ENCODE assay signal across 8 cellular contexts in the genomic region with DNA sequence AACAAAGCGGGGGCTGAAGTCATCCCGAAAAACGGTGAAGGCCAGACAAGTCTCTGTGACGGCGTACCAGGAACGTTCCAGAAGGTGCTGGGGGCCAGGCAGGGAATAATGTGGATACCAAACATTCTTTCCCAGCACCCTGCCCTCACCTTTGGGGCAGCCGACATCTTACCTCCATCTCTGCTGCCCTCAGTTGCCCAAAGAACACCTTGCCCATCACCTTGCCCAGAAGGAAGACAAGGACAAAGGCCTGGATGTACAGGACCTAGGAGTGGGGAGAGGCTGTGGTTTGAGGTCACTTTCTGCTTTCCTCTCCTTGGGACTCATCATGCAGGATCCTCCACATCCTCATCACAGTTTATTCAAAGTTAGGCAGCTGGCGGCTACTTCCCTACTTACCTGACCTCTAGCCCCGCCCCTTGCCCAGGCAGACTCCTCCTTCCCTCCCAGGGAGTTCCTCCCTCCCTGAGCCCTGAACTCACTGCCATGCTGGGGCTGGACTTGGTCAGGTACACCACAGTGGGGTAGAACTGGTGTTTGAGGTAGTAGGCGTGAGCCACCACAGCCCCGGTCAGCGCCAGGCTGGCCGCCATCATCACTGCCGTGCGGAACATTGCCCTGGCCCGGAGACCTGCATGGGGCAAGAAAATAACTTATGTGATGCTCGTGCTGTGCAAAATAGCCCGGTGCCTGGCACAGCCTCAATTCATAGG. TPM values are rescaled to one million over a fixed set of nuclear protein-coding genes. Genes with fewer than 3 reads are reported as not detected.
DNase-seq lines count a peak whose midpoint lies in the region; ATAC-seq and TF ChIP-seq lines count a peak whose summit lies in the region.

No MANE protein-coding gene starts in this region.

- peaks cover 8% of the 10 kb centered on the region for H3K4me1 Mint-ChIP-seq in Caco-2 (ENCODE audit: low read depth, unreplicated experiment)
- H3K4me1 Mint-ChIP-seq in nephron progenitor cell: peaks cover 42% of the 10 kb centered on the region

- H3K27me3 ChIP-seq in Caco-2 (replicated peaks; ENCODE audit: control insufficient read depth, insufficient read depth, low read length) (no peaks in the 10 kb centered on the region), HUES6 (ENCODE audit: control insufficient read depth, insufficient read depth, low read length) (no peaks in the 10 kb centered on the region), WERI-Rb-1 (ENCODE audit: insufficient read depth, low read depth, severe bottlenecking) (no peaks in the 10 kb centered on the region)

- H3K27me3 Mint-ChIP-seq in Caco-2 (ENCODE audit: insufficient read depth, unreplicated experiment): no peaks in the 10 kb centered on the region
- peaks cover 9% of the 10 kb centered on the region for H3K27me3 Mint-ChIP-seq in nephron progenitor cell (ENCODE audit: low read depth, poor library complexity)

- H3K36me3 Mint-ChIP-seq in Caco-2 (ENCODE audit: insufficient read depth, unreplicated experiment): peaks cover 54% of the 10 kb centered on the region
- H3K36me3 Mint-ChIP-seq in nephron progenitor cell (ENCODE audit: low read depth): peaks cover 7% of the 10 kb centered on the region

- DNase-seq in Caco-2 (peak; percentile 78 to 79), WERI-Rb-1 (peak; percentile 62), epithelial cell of proximal tubule (ENCODE audit: low read depth) (no peak), nephron progenitor cell (no peak), GF-D8 (lab: John Stamatoyannopoulos, UW) (no peak), COLO829 (ENCODE audit: low spot score) (no peak)

- no TSS peak for BruUV-seq in Caco-2 (replicated peaks; lab: Mats Ljungman, UMichigan)

- H3K27ac ChIP-seq in HUES6 (ENCODE audit: low read depth, low read length) (no peak overlapping the region), WERI-Rb-1 (no peak overlapping the region; the same call in 1 of the 2 replicates)

- no peak for ATAC-seq in HG02759 (IDR thresholded peaks at IDR 0.05; ENCODE audit: unreplicated experiment)

- H3K4me3 ChIP-seq in Caco-2 (ENCODE audit: low read depth, low read length) (peak overlapping the region; percentile 99), HUES6 (ENCODE audit: low read depth, low read length) (peak overlapping the region; percentile 97), WERI-Rb-1 (ENCODE audit: low read depth, low read length) (peak overlapping the region; percentile 65), epithelial cell of proximal tubule (ENCODE audit: low read depth, low read length) (peak overlapping the region; percentile 76)

- intact Hi-C loops in Caco-2 (cut with micrococcal nuclease; ENCODE audit: unreplicated experiment): no loop called here

- POLR2A ChIA-PET in Caco-2 (lab: Charles Lee): interaction anchor here (2.7 kb wide), 1 partner anchor 11 kb away, joined by 48 read pairs; a partner anchor contains a TSS

- TF ChIP-seq CTCF in Caco-2 (IDR thresholded peaks at IDR 0.05; ENCODE audit: insufficient read depth in 1 of 2, low read depth in 1 of 2, low read length in 1 of 2, severe bottlenecking in 1 of 2, unreplicated experiment in 1 of 2) (no peak), WERI-Rb-1 (IDR thresholded peaks at IDR 0.05; ENCODE audit: low read depth, low read length) (no peak), epithelial cell of proximal tubule (conservative IDR thresholded peaks at IDR 0.05; ENCODE audit: low read depth, low read length) (no peak), nephron progenitor cell (IDR thresholded peaks at IDR 0.05) (no peak)

- CTCF ChIA-PET in Caco-2 (lab: Charles Lee): interaction anchor here (0.6 to 2.5 kb wide), 2 partner anchors 11 to 394 kb away, joined by 5 to 11 read pairs; a partner anchor contains a TSS

- H3K9ac ChIP-seq in HUES6 (ENCODE audit: low read length): peak overlapping the region; percentile 100

- H3K9me3 ChIP-seq in Caco-2 (no peaks in the 10 kb centered on the region), HUES6 (ENCODE audit: control insufficient read depth, insufficient read depth, low read depth, low read length) (no peaks in the 10 kb centered on the region), WERI-Rb-1 (ENCODE audit: severe bottlenecking) (no peaks in the 10 kb centered on the region)

- H3K4me1 ChIP-seq in Caco-2 (0 out of 2 replicates have a peak, but pooled peaks cover 5% of the 10 kb centered on the region), HUES6 (ENCODE audit: control insufficient read depth, insufficient read depth, low read length) (peaks cover 17% of the 10 kb centered on the region)

- H3K9me3 Mint-ChIP-seq in Caco-2 (ENCODE audit: unreplicated experiment) (no peaks in the 10 kb centered on the region), nephron progenitor cell (no peaks in the 10 kb centered on the region)

- peak overlapping the region; percentile 93 for H3K4me3 Mint-ChIP-seq in Caco-2 (ENCODE audit: unreplicated experiment)
- H3K4me3 Mint-ChIP-seq in nephron progenitor cell: peak overlapping the region; percentile 99

- H3K36me3 ChIP-seq in Caco-2 (ENCODE audit: control insufficient read depth, insufficient read depth, low read length) (peaks cover 7% of the 10 kb centered on the region), HUES6 (ENCODE audit: control insufficient read depth, insufficient read depth, low read length) (peaks cover 47% of the 10 kb centered on the region), WERI-Rb-1 (peaks cover 47% of the 10 kb centered on the region)

- H3K27ac Mint-ChIP-seq in Caco-2 (ENCODE audit: unreplicated experiment): peak overlapping the region; percentile 100
- peak overlapping the region; percentile 100 for H3K27ac Mint-ChIP-seq in nephron progenitor cell

RNA-seq across cellular contexts. Expression of a gene that starts 1.2 kb away (rescaled TPM):
- total RNA-seq in Caco-2 (2022) (50.9 and 56.5 TPM in 2 replicates), epithelial cell of proximal tubule (10.8 and 14.8 TPM in 2 replicates)

RNA-seq across cellular contexts. Expression of a gene that starts 11.0 kb away (rescaled TPM):
- total RNA-seq in Caco-2 (2022): 89.2 and 95.1 TPM in 2 replicates
- 77.5 and 126 TPM in 2 replicates for total RNA-seq in epithelial cell of proximal tubule

RNA-seq across cellular contexts. Expression of a gene that starts 11.2 kb away (rescaled TPM):
- total RNA-seq in Caco-2 (2022) (918 and 972 TPM in 2 replicates), epithelial cell of proximal tubule (535 and 1,041 TPM in 2 replicates)

RNA-seq across cellular contexts. Expression of a gene that starts 15.6 kb away (rescaled TPM):
- 12.2 and 14.7 TPM in 2 replicates for total RNA-seq in Caco-2 (2022)
- total RNA-seq in epithelial cell of proximal tubule: 31.9 and 37.1 TPM in 2 replicates

RNA-seq across cellular contexts. Expression of a gene that starts 21.5 kb away (rescaled TPM):
- total RNA-seq in Caco-2 (2022) (62.9 and 73.8 TPM in 2 replicates), epithelial cell of proximal tubule (32.9 and 52.5 TPM in 2 replicates)

Comparison
In these comparisons a context has a peak if more than half of its experiments do, and no peak if none do; other contexts are left out.
1. DNase-seq: peak in Caco-2 (2 of 2) and WERI-Rb-1 (single experiment); none in epithelial cell of proximal tubule (single experiment), nephron progenitor cell (single experiment), GF-D8 (single experiment) and COLO829 (single experiment).
2. Peak in every context shown above with its lines, with median percentiles within 50 percentile points of each other: H3K4me3 ChIP-seq.